8 cellular contexts compared by ENCODE assay signal in genomic region chr17:50346313-50347086, GRCh38. TPM values are rescaled to one million over a fixed set of nuclear protein-coding genes. Genes with fewer than 3 reads are reported as not detected.
DNase-seq lines count a peak whose midpoint lies in the region; ATAC-seq and TF ChIP-seq lines count a peak whose summit lies in the region.

No MANE protein-coding gene starts in this region.

- H3K4me1 ChIP-seq in mammary epithelial cell (ENCODE audit: insufficient read depth, low read length), result peaks cover 24% of the 10 kb centered on the region
- H3K4me1 ChIP-seq in liver (ENCODE audit: control insufficient read depth in 4 of 4, insufficient read depth in 4 of 4, low read length in 3 of 4), result peaks cover 6 to 17% (median 11%) of the 10 kb centered on the region in 4 donors

- H3K9me3 ChIP-seq in SU-DHL-6 (ENCODE audit: insufficient read depth, low read length) (no peaks in the 10 kb centered on the region), mammary epithelial cell (replicated peaks; ENCODE audit: insufficient read depth, low read length) (no peaks in the 10 kb centered on the region), liver (ENCODE audit: control insufficient read depth in 4 of 4, low read length in 3 of 4) (no peaks in the 10 kb centered on the region)

- H4K20me1 ChIP-seq in SU-DHL-6 (ENCODE audit: low read depth, low read length) (no peaks in the 10 kb centered on the region), mammary epithelial cell (ENCODE audit: insufficient read depth, low read length) (no peaks in the 10 kb centered on the region)

- H3K36me3 ChIP-seq in SU-DHL-6 (ENCODE audit: low read length) (no peaks in the 10 kb centered on the region), mammary epithelial cell (ENCODE audit: insufficient read depth, low read length) (no peaks in the 10 kb centered on the region), liver (ENCODE audit: control insufficient read depth in 4 of 4, insufficient read depth in 3 of 4, low read depth in 1 of 4, low read length in 3 of 4) (no peaks in the 10 kb centered on the region)

- WGBS in mammary epithelial cell (ENCODE audit: low coverage, missing lambda C conversion rate), result 0% methylated on average over 8 of the region's 55 CpGs
- 2% methylated on average over 55 of the region's 55 CpGs for WGBS in liver

- in situ Hi-C loops in mammary epithelial cell (cut with MboI; ENCODE audit: low sequenced_read_pairs in 2 of 2), result no loop called here

- H3K4me2 ChIP-seq in SU-DHL-6 (ENCODE audit: low read depth, low read length, poor library complexity, severe bottlenecking) (peak overlapping the region; percentile 60), mammary epithelial cell (ENCODE audit: insufficient read depth, low read depth, low read length) (peak overlapping the region; percentile 97)

- POLR2A ChIA-PET in AG04449 (lab: Yijun Ruan, JAX), result interaction anchor here (1.0 to 1.7 kb wide), 2 partner anchors 145 to 177 kb away, joined by 3 to 8 read pairs; partner anchors contain the start of gene COL1A1

- dilution Hi-C loops in mammary epithelial cell (cut with HindIII; ENCODE audit: low sequenced_read_pairs), result loop anchor here (5.0 kb wide), 1 partner anchor 41 kb away; no protein-coding TSS in a partner anchor

- H3K27ac ChIP-seq in SU-DHL-6 (ENCODE audit: low read depth, low read length) (no peak overlapping the region), mammary epithelial cell (ENCODE audit: insufficient read depth, low read depth, low read length) (peak overlapping the region; percentile 58), liver (ENCODE audit: low read depth in 1 of 2, low read length in 2 of 2) (no peak overlapping the region)

- no peaks in the 10 kb centered on the region for H3F3A ChIP-seq in SU-DHL-6 (ENCODE audit: insufficient read depth)

- H2AFZ ChIP-seq in SU-DHL-6 (ENCODE audit: low read depth, low read length, severe bottlenecking) (peak overlapping the region; percentile 29), mammary epithelial cell (ENCODE audit: low read depth, low read length) (peak overlapping the region; percentile 97)

- BruUV-seq in mammary epithelial cell (replicated peaks; lab: Mats Ljungman, UMichigan), result no TSS peak

- CTCF ChIA-PET in AG04449 (lab: Yijun Ruan, JAX), result interaction anchor here (1.0 to 7.6 kb wide), 8 partner anchors 11 to 252 kb away, joined by 3 to 116 read pairs (median 4); partner anchors contain the start of genes LRRC59 and RSAD1
- CTCF ChIA-PET in mammary epithelial cell (lab: Charles Lee; ENCODE audit: low non-redundant PET), result interaction anchor here (0.6 kb wide), 1 partner anchor 18 kb away, joined by 3 read pairs; no protein-coding TSS in a partner anchor

- no peak for TF ChIP-seq CTCF in AG04449 (IDR thresholded peaks at IDR 0.05; ENCODE audit: insufficient read depth, low read length, missing control alignments)
- no peak for TF ChIP-seq CTCF in SU-DHL-6 (IDR thresholded peaks at IDR 0.05; ENCODE audit: insufficient read depth, low read length, poor library complexity, severe bottlenecking)
- TF ChIP-seq CTCF in mammary epithelial cell (conservative IDR thresholded peaks at IDR 0.05 in 1 of 2, IDR thresholded peaks at IDR 0.05 in 1 of 2; ENCODE audit: extremely low read depth in 1 of 2, insufficient read depth in 1 of 2, low read depth in 1 of 2, low read length in 2 of 2), result no peak
- TF ChIP-seq CTCF in liver (IDR thresholded peaks at IDR 0.05; ENCODE audit: low read depth, low read length, missing input control), result no peak

- H3K9ac ChIP-seq in SU-DHL-6 (ENCODE audit: low read length) (peak overlapping the region; percentile 81), mammary epithelial cell (ENCODE audit: insufficient read depth, low read length) (peak overlapping the region; percentile 70), liver (ENCODE audit: low read depth in 1 of 2, low read length in 2 of 2) (peak overlapping the region in 1 of 2 donors; percentile 10)

- DNase-seq in AG04449 (ENCODE audit: low read depth, low spot score), result no peak
- peak; percentile 31 for DNase-seq in mammary epithelial cell
- peak; percentile 32 to 50 for DNase-seq in stimulated activated CD4-positive, alpha-beta T cell treated with anti-CD3 and anti-CD28 coated beads, Interleukin-4, amount 100 ng/mL, for 48 hours (ENCODE audit: low read depth in 2 of 2)
- no peak for DNase-seq in NCI-H2029 treated with DMSO at 0.1 percent for 48 hours (lab: John Stamatoyannopoulos, UW)

- intact Hi-C loops in mammary epithelial cell (cut with micrococcal nuclease), result no loop called here

- ATAC-seq in GM18867 (IDR thresholded peaks at IDR 0.05; ENCODE audit: unreplicated experiment) (peak; percentile 49), HG03066 (IDR thresholded peaks at IDR 0.05; ENCODE audit: low read depth, unreplicated experiment) (peak; percentile 41)

- no peaks in the 10 kb centered on the region for H3K9me2 ChIP-seq in SU-DHL-6 (replicated peaks; ENCODE audit: insufficient read depth, low read length)

- H3K79me2 ChIP-seq in SU-DHL-6 (ENCODE audit: insufficient read depth, low read length) (0 out of 2 replicates have a peak, but pooled peaks cover 8% of the 10 kb centered on the region), mammary epithelial cell (ENCODE audit: insufficient read depth, low read length) (peaks cover 42% of the 10 kb centered on the region)

- H3K4me3 ChIP-seq in AG04449 (ENCODE audit: low read depth, low read length), result peak overlapping the region; percentile 84
- peak overlapping the region; percentile 73 for H3K4me3 ChIP-seq in SU-DHL-6 (ENCODE audit: insufficient read depth, low read length, poor library complexity, severe bottlenecking)
- H3K4me3 ChIP-seq in mammary epithelial cell (replicated peaks in 1 of 3; ENCODE audit: insufficient read depth in 1 of 3, low read depth in 2 of 3, low read length in 3 of 3), result peak overlapping the region; percentile 81 to 91 (median 89)
- H3K4me3 ChIP-seq in liver (ENCODE audit: low read depth in 1 of 3, low read length in 3 of 3), result peak overlapping the region; percentile 58 to 92 (median 75)

- no peaks in the 10 kb centered on the region for H3K27me3 ChIP-seq in SU-DHL-6 (ENCODE audit: low read length)
- H3K27me3 ChIP-seq in mammary epithelial cell (ENCODE audit: insufficient read depth, low read length), result no peaks in the 10 kb centered on the region
- no peaks in the 10 kb centered on the region for H3K27me3 ChIP-seq in liver (ENCODE audit: control insufficient read depth in 4 of 4, insufficient read depth in 4 of 4, low read length in 3 of 4)

- TF ChIP-seq RAD21 in liver (IDR thresholded peaks at IDR 0.05), result no peak

TF ChIP-seq in liver, 16 proteins besides CTCF, POLR2A, EP300 and RAD21:
- no peak for TF ChIP-seq MAX (IDR thresholded peaks at IDR 0.05)
- no peak for TF ChIP-seq RXRA (IDR thresholded peaks at IDR 0.05)
- no peak for TF ChIP-seq REST (IDR thresholded peaks at IDR 0.05)
- no peak for TF ChIP-seq FOXA2 (IDR thresholded peaks at IDR 0.05)

RNA-seq across cellular contexts. Expression of gene XYLT2, which starts 0.6 kb away (rescaled TPM):
- total RNA-seq in mammary epithelial cell (10 to 100 TPM; 46.3 to 78.3 TPM), liver (10 to 100 TPM; 10.7 to 11.3 TPM)
- polyA plus RNA-seq in mammary epithelial cell (26.3 TPM), liver (1 to 10 TPM; 5.3 to 5.7 TPM)
- polyA minus RNA-seq in mammary epithelial cell, result 40.8 TPM

RNA-seq across cellular contexts. Expression of gene MRPL27, which starts 26.5 kb away (rescaled TPM):
- total RNA-seq in mammary epithelial cell (10 to 100 TPM; 43.5 to 73.5 TPM), liver (10 to 100 TPM; 25.9 to 36.9 TPM)
- polyA plus RNA-seq in mammary epithelial cell (184 TPM), liver (10 to 100 TPM; 70.2 to 87.1 TPM)
- 106 TPM for polyA minus RNA-seq in mammary epithelial cell

RNA-seq across cellular contexts. Expression of gene EME1, which starts 26.5 kb away (rescaled TPM):
- total RNA-seq in mammary epithelial cell, result 1 to 10 TPM in 1 of 2 donors, under 1 TPM in 1; 0.17 to 8.0 TPM
- polyA plus RNA-seq in mammary epithelial cell, result 9.2 TPM
- polyA minus RNA-seq in mammary epithelial cell, result 1.9 TPM
- total RNA-seq in liver, result 1 to 10 TPM in 1 of 2 donors, under 1 TPM in 1; 0.08 to 3.4 TPM
- polyA plus RNA-seq in liver, result under 1 TPM; 0.26 to 0.43 TPM

RNA-seq across cellular contexts. Expression of gene LRRC59, which starts 50.8 kb away (rescaled TPM):
- total RNA-seq in mammary epithelial cell (100 to 1,000 TPM; 118 to 190 TPM), liver (100 to 1,000 TPM in 1 of 2 donors, 10 to 100 TPM in 1; 58.2 to 136 TPM)
- polyA plus RNA-seq in mammary epithelial cell (141 TPM), liver (10 to 100 TPM; 21.4 to 93.1 TPM)
- 202 TPM for polyA minus RNA-seq in mammary epithelial cell

Comparison
In these comparisons a context has a peak if more than half of its experiments do, and no peak if none do; other contexts are left out.
1. DNase-seq: peak in mammary epithelial cell (single experiment) and stimulated activated CD4-positive, alpha-beta T cell treated with anti-CD3 and anti-CD28 coated beads, Interleukin-4, amount 100 ng/mL, for 48 hours (2 of 2); none in AG04449 (single experiment) and NCI-H2029 treated with DMSO at 0.1 percent for 48 hours (single experiment).
2. Peak in every context shown above with its lines, with median percentiles within 50 percentile points of each other: H3K4me3 ChIP-seq.